In the genomic region with DNA sequence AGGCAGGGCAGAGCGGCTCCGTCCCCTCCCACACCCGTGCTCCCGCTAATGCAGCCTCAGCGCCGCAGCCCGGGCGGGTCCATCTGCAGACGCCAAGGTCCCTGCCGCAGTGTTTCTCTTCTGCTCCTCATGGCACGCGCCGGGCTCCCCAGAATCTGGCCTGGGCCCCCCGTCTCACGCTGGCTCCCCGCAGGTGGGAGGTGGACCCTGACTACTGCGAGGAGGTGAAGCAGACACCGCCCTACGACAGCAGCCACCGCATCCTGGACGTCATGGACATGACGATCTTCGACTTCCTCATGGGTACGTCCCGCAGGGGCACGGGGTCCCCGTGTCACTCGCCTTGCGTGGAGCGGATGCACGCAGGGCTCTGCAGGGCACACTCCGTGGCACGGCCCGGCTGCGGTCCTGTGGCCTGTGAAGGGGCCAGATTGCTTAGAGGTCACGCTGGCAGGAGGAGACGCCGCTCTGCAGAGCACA, we compare ENCODE assay signal across 25 cellular contexts. TPM values are rescaled to one million over a fixed set of nuclear protein-coding genes. Genes with fewer than 3 reads are reported as not detected.
"Had no signal": no experiment of that assay in that cellular context is flagged by ENCODE, and none has a peak within 500 bp of the region (broad histone marks: within the 10 kb centered on the region; RNA-seq: fewer than 3 reads in every experiment).

No MANE protein-coding gene starts in this region.

- H3K4me3 ChIP-seq: body of pancreas, dorsolateral prefrontal cortex, lung, prostate gland, sigmoid colon, SK-N-MC, testis had no signal

- H3K27ac ChIP-seq: body of pancreas, dorsolateral prefrontal cortex, prostate gland, sigmoid colon, SK-N-MC, testis had no signal

- H3K4me1 ChIP-seq: body of pancreas, sigmoid colon, testis had no signal

- H3K9me3 ChIP-seq: body of pancreas, prostate gland, sigmoid colon, testis had no signal

- H3K27me3 ChIP-seq: body of pancreas, dorsolateral prefrontal cortex, sigmoid colon, testis had no signal

- ATAC-seq: activated CD8-positive, alpha-beta T cell treated with anti-CD3 and anti-CD28 coated beads for 36 hours; body of pancreas; stimulated activated memory B cell treated with anti-CD40 and anti-IgM and Interleukin-4, amounts not matched to agents 10 μg/mL and 1 μg/mL and 100 μg/mL, for 72 hours had no signal

- DNase-seq: activated CD4-positive, alpha-beta T cell treated with anti-CD3 and anti-CD28 coated beads, Interleukin-2, amount 10 ng/mL, durations not matched to agents 24 days and 14 days; activated CD4-positive, CD25-positive, alpha-beta regulatory T cell; activated CD8-positive, alpha-beta T cell treated with anti-CD3 and anti-CD28 coated beads for 36 hours; activated naive CD4-positive, alpha-beta T cell treated with Interleukin-2 at 50 U/mL for 16 hours; activated naive CD8-positive, alpha-beta T cell treated with anti-CD3 and anti-CD28 coated beads, Interleukin-2, amount 10 ng/mL, durations not matched to agents 7 days and 5 days; activated T-cell treated with anti-CD3 and anti-CD28 coated beads, Interleukin-2, amount 50 U/mL, for 1 hour; amygdala; body of pancreas; caudate nucleus; foreskin melanocyte; nephron progenitor cell; sigmoid colon; stimulated activated CD4-positive, alpha-beta T cell treated with anti-CD3 and anti-CD28 coated beads, Interleukin-4, amount 100 ng/mL, for 4 hours; T-helper 1 cell; T-helper 9 cell; testis had no signal

RNA-seq across cellular contexts. Expression of a gene that starts 33.5 kb away (rescaled TPM):
- total RNA-seq: activated CD4-positive, alpha-beta T cell treated with anti-CD3 and anti-CD28 coated beads, Interleukin-2, amount 10 ng/mL, durations not matched to agents 24 days and 14 days; activated CD8-positive, alpha-beta T cell treated with anti-CD3 and anti-CD28 coated beads for 36 hours; activated naive CD8-positive, alpha-beta T cell treated with anti-CD3 and anti-CD28 coated beads, Interleukin-2, amount 10 ng/mL, durations not matched to agents 7 days and 5 days; activated T-helper 2 cell treated with anti-CD3 and anti-CD28 coated beads, Interferon-gamma antibody, Interleukin-2, Interleukin-4, amounts not matched to agents 10 μg/mL and 5 μg/mL and 100 μg/mL, durations not matched to agents 14 hours and 24 hours and 36 hours; body of pancreas; epithelial cell of proximal tubule; lung; omental fat pad; prostate gland; sigmoid colon; ureter had no signal
- polyA plus RNA-seq: lung, sigmoid colon had no signal
